In the genomic region with DNA sequence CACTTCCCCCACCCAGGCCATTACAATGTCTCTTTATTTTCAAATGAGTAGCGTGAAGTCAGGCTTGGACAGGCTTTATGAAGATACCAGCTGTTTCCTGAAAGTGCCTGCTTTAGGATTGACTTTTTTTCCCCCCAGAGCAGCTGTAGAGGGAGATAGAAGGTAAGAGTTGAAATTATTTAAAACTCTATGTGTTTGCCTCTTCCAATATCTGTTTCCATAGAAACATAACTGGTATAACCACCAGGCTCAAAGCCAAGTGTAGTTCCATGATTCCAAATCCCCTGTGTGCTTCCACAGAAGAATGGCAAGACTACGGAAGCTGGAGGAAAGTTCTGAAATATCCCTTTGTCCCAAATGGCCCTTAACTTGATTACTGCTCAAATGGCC, we compare ENCODE assay signal across 21 cellular contexts.
DNase-seq lines count a peak whose midpoint lies in the region; TF ChIP-seq lines count a peak whose summit lies in the region.
"Had no signal": no experiment of that assay in that cellular context is flagged by ENCODE, and none has a peak within 500 bp of the region (broad histone marks: within the 10 kb centered on the region; RNA-seq: fewer than 3 reads in every experiment).

No MANE protein-coding gene starts in this region.

- no peak for TF ChIP-seq POLR2A in tibial nerve (IDR thresholded peaks at IDR 0.05)

- H3K27ac ChIP-seq in C4-2B (peak overlapping the region; percentile 76), WERI-Rb-1 (peak overlapping the region; percentile 88), tibial nerve (no peak overlapping the region)
- H3K27ac ChIP-seq: RWPE1 had no signal

- peak overlapping the region; percentile 8 for H3K4me3 Mint-ChIP-seq in glutamatergic neuron (ENCODE audit: unreplicated experiment)
- H3K4me3 Mint-ChIP-seq: HFFc6, T-cell had no signal

- H3K27me3 ChIP-seq in WERI-Rb-1 (ENCODE audit: insufficient read depth, low read depth, severe bottlenecking) = no peaks in the 10 kb centered on the region
- H3K27me3 ChIP-seq in tibial nerve = no peaks in the 10 kb centered on the region

- H3K9me3 Mint-ChIP-seq in glutamatergic neuron (ENCODE audit: unreplicated experiment) = peaks cover 13% of the 10 kb centered on the region

- peaks cover 9% of the 10 kb centered on the region for H3K27me3 Mint-ChIP-seq in glutamatergic neuron (ENCODE audit: unreplicated experiment)

- H3K36me3 Mint-ChIP-seq in glutamatergic neuron (ENCODE audit: unreplicated experiment) = peaks cover 15% of the 10 kb centered on the region
- H3K36me3 Mint-ChIP-seq: T-cell had no signal

- no peaks in the 10 kb centered on the region for H3K4me1 ChIP-seq in tibial nerve
- H3K4me1 ChIP-seq: HAP-1 had no signal

- peaks cover 26% of the 10 kb centered on the region for H3K4me1 Mint-ChIP-seq in glutamatergic neuron (ENCODE audit: low read depth, unreplicated experiment)

- no peak for TF ChIP-seq EP300 in tibial nerve (IDR thresholded peaks at IDR 0.05)

- H3K9me3 ChIP-seq in WERI-Rb-1 (ENCODE audit: severe bottlenecking) = peaks cover 17% of the 10 kb centered on the region
- peaks cover 0 to 16% (median 0%) of the 10 kb centered on the region in 4 donors for H3K9me3 ChIP-seq in tibial nerve
- H3K9me3 ChIP-seq: HAP-1 had no signal

- WGBS in tibial nerve, 2 donors = 25 to 29% methylated on average over 2 of the region's 2 CpGs

- H3K27ac Mint-ChIP-seq in glutamatergic neuron (ENCODE audit: unreplicated experiment) = no peak overlapping the region
- H3K27ac Mint-ChIP-seq: HFFc6, T-cell had no signal

- TF ChIP-seq CTCF in C4-2B (conservative IDR thresholded peaks at IDR 0.05) (no peak), WERI-Rb-1 (IDR thresholded peaks at IDR 0.05; ENCODE audit: low read depth, low read length) (no peak), glutamatergic neuron (IDR thresholded peaks at IDR 0.05; ENCODE audit: partially characterized antibody, unreplicated experiment) (no peak), tibial nerve (IDR thresholded peaks at IDR 0.05) (no peak)

- DNase-seq in NCI-H2171 (lab: John Stamatoyannopoulos, UW) (peak; percentile 20), WERI-Rb-1 (no peak), glutamatergic neuron (no peak), tibial nerve (ENCODE audit: low spot score in 2 of 2) (no peak), epidermal melanocyte (ENCODE audit: insufficient read length, low spot score) (no peak), NCI-H510A treated with DMSO at 0.1 percent for 48 hours (lab: John Stamatoyannopoulos, UW) (no peak)
- DNase-seq: C1 segment of cervical spinal cord, Calu3, GOT3, HFFc6, KBM-7, MV-4-11, NCI-H1105, NCI-H1436 treated with DMSO at 0.1 percent for 48 hours, NCI-H2029, NCI-H526 treated with DMSO at 0.1 percent for 48 hours, SHP77, T-cell had no signal

- H3K4me3 ChIP-seq in WERI-Rb-1 (ENCODE audit: low read depth, low read length) (no peak overlapping the region), tibial nerve (no peak overlapping the region)
- H3K4me3 ChIP-seq: HAP-1 had no signal

- no peaks in the 10 kb centered on the region; the same call in 1 of the 2 replicates for H3K36me3 ChIP-seq in WERI-Rb-1
- no peaks in the 10 kb centered on the region for H3K36me3 ChIP-seq in tibial nerve
- H3K36me3 ChIP-seq: HAP-1 had no signal

Comparison
In these comparisons a context has a peak if more than half of its experiments do, and no peak if none do; other contexts are left out.
1. H3K27ac ChIP-seq: peak in C4-2B (single experiment) and WERI-Rb-1 (single experiment); none in tibial nerve (0 of 4).